24 cellular contexts compared by ENCODE assay signal in the genomic region with DNA sequence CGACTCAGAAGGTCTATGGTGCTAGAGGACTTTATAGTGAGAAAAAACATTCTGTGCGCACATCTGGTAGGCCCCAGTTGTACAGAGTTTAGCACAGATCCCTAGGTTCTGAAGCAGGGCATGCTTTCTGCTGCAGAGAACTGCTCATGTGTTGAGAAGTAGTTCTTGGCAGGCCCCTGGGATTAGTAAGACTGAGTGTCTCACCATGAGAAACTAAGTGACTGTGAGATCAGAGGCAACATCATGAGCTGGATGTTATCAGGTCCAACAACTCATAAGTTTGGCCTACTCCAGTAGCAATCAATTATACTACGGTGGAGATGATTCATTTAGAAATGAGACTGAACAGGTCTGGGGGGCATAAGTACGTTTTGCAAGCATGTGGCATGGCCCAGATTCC.
DNase-seq lines count a peak whose midpoint lies in the region; ATAC-seq and TF ChIP-seq lines count a peak whose summit lies in the region.
"Had no signal": no experiment of that assay in that cellular context is flagged by ENCODE, and none has a peak within 500 bp of the region (broad histone marks: within the 10 kb centered on the region; RNA-seq: fewer than 3 reads in every experiment).

No MANE protein-coding gene starts in this region.

- ATAC-seq in natural killer cell, result no peak
- ATAC-seq in GM19467 (IDR thresholded peaks at IDR 0.05; ENCODE audit: unreplicated experiment), result no peak
- ATAC-seq: esophagus mucosa; GM12878; heart right ventricle; stimulated activated naive CD8-positive, alpha-beta T cell treated with anti-CD3 and anti-CD28 coated beads, Interleukin-15, Interleukin-2, amounts not matched to agents 100 U/mL and 50 U/mL, for 24 hours had no signal

- H3K4me1 Mint-ChIP-seq in natural killer cell, result no peaks in the 10 kb centered on the region
- H3K4me1 Mint-ChIP-seq: naive B cell had no signal

- no peak overlapping the region for H3K27ac Mint-ChIP-seq in natural killer cell
- H3K27ac Mint-ChIP-seq: activated T-helper 1 cell treated with anti-CD3 and anti-CD28 coated beads, Interleukin-12 subunit alpha, Interleukin-12 subunit beta, Interleukin-2, Interleukin-4 antibody, amounts not matched to agents 30 ng/mL and 10 ng/mL and 1 ng/mL, durations not matched to agents 14 hours and 24 hours and 36 hours had no signal

- no peaks in the 10 kb centered on the region for H3K27me3 ChIP-seq in MG63
- H3K27me3 ChIP-seq: BLaER1 treated with 17β-estradiol and CSF1 and Interleukin-3, amounts not matched to agents 10 nM and 100 nM; heart right ventricle; sigmoid colon; upper lobe of left lung had no signal

- no peaks in the 10 kb centered on the region for H3K36me3 Mint-ChIP-seq in natural killer cell
- H3K36me3 Mint-ChIP-seq: naive B cell had no signal

- no peak for TF ChIP-seq CTCF in natural killer cell (IDR thresholded peaks at IDR 0.05)

- H3K9me3 Mint-ChIP-seq in natural killer cell, result no peaks in the 10 kb centered on the region
- H3K9me3 Mint-ChIP-seq: activated T-helper 1 cell treated with anti-CD3 and anti-CD28 coated beads, Interleukin-12 subunit alpha, Interleukin-12 subunit beta, Interleukin-2, Interleukin-4 antibody, amounts not matched to agents 30 ng/mL and 10 ng/mL and 1 ng/mL, durations not matched to agents 14 hours and 24 hours and 36 hours had no signal

- H3K27ac ChIP-seq in epithelial cell of prostate, result no peak overlapping the region
- H3K27ac ChIP-seq: BLaER1 treated with 17β-estradiol and CSF1 and Interleukin-3, amounts not matched to agents 10 nM and 100 nM; heart right ventricle; RWPE1; sigmoid colon; upper lobe of left lung had no signal

- H3K4me3 ChIP-seq in MG63, result no peak overlapping the region
- H3K4me3 ChIP-seq: BLaER1 treated with 17β-estradiol and CSF1 and Interleukin-3, amounts not matched to agents 10 nM and 100 nM; GM12878; HAP-1; heart right ventricle; sigmoid colon; upper lobe of left lung had no signal

- no peak overlapping the region for H3K4me3 Mint-ChIP-seq in natural killer cell
- H3K4me3 Mint-ChIP-seq: activated T-helper 1 cell treated with anti-CD3 and anti-CD28 coated beads, Interleukin-12 subunit alpha, Interleukin-12 subunit beta, Interleukin-2, Interleukin-4 antibody, amounts not matched to agents 30 ng/mL and 10 ng/mL and 1 ng/mL, durations not matched to agents 14 hours and 24 hours and 36 hours; naive B cell had no signal

- intact Hi-C loops in natural killer cell (cut with micrococcal nuclease), result no loop called here

- no peaks in the 10 kb centered on the region for H3K9me3 ChIP-seq in MG63
- H3K9me3 ChIP-seq: BLaER1 treated with 17β-estradiol and CSF1 and Interleukin-3, amounts not matched to agents 10 nM and 100 nM; HAP-1; heart right ventricle; sigmoid colon; upper lobe of left lung had no signal

- no peaks in the 10 kb centered on the region for H3K36me3 ChIP-seq in MG63
- H3K36me3 ChIP-seq: BLaER1 treated with 17β-estradiol and CSF1 and Interleukin-3, amounts not matched to agents 10 nM and 100 nM; HAP-1; heart right ventricle; sigmoid colon; upper lobe of left lung had no signal

- H3K27me3 Mint-ChIP-seq in natural killer cell (ENCODE audit: low read depth in 2 of 2), result peaks cover 0 to 1% of the 10 kb centered on the region in 2 donors

- DNase-seq in ELR (ENCODE audit: low read depth), result peak; percentile 72
- DNase-seq in MG63, result peak; percentile 69
- peak; percentile 39 for DNase-seq in epithelial cell of prostate (ENCODE audit: low read depth, low spot score)
- peak; percentile 15 for DNase-seq in renal cortical epithelial cell (ENCODE audit: low read depth)
- no peak for DNase-seq in natural killer cell
- no peak for DNase-seq in HT-29 (ENCODE audit: low spot score)
- no peak for DNase-seq in NCI-H2081 treated with DMSO at 0.1 percent for 48 hours (lab: John Stamatoyannopoulos, UW)
- DNase-seq: activated CD4-positive, alpha-beta T cell treated with anti-CD3 and anti-CD28 coated beads for 4 hours; caudate nucleus; heart right ventricle; naive B cell; NCI-H1694 treated with DMSO at 0.1 percent for 48 hours; NCI-H446 treated with DMSO at 0.1 percent for 48 hours; sigmoid colon; stimulated activated CD4-positive, alpha-beta T cell treated with anti-CD3 and anti-CD28 coated beads, Interleukin-1b, Interleukin-23, amount 100 ng/mL, for 48 hours; stimulated activated naive CD8-positive, alpha-beta T cell treated with anti-CD3 and anti-CD28 coated beads, Interleukin-15, Interleukin-2, amounts not matched to agents 100 U/mL and 50 U/mL, for 24 hours; upper lobe of left lung had no signal

Comparison
In these comparisons a context has a peak if more than half of its experiments do, and no peak if none do; other contexts are left out.
1. DNase-seq: peak in ELR (single experiment), MG63 (single experiment), epithelial cell of prostate (single experiment) and renal cortical epithelial cell (single experiment); none in natural killer cell (single experiment), HT-29 (single experiment) and NCI-H2081 treated with DMSO at 0.1 percent for 48 hours (single experiment).